Comparison of ENCODE assay signal across 8 cellular contexts in the genomic region with DNA sequence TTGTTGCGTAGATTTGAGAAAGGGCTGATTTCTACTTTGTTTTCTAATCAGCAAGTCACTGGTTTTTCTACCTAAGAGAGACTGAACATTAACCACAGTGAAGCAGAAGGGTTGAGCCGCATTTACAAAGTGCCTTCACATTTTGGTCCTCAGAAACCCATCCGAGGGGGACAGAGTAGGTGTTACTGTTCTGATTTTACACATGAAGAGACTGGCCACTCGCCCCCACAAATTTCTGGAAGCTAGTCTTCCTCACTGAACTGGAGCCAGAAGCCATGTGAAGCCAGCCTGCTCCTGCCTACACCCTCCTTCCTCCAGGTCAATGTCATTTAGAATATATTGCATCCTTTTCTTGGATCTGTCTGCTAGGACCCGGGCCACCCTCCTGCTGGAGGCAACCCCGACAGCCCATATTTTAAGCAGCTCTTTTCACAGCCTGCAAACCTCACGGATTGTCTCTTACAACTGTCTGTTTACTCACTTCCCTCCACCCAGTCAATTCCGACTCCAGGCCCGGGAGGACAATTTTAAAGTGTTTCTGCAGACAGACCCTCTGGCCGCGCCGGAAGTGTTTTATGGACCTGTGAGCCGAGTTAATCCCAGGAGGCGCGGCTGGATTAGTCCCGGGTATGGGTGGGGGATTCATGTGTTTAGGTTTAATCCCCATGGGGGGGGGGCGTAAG.
DNase-seq lines count a peak whose midpoint lies in the region; ATAC-seq and TF ChIP-seq lines count a peak whose summit lies in the region.

No MANE protein-coding gene starts in this region.

- H3K27ac ChIP-seq in liver (ENCODE audit: low read depth in 1 of 2, low read length in 2 of 2) (peak overlapping the region; percentile 94 to 97), upper lobe of left lung (peak overlapping the region; percentile 81 to 96 (median 90))

- H3K4me1 Mint-ChIP-seq in activated CD8-positive, alpha-beta memory T cell treated with anti-CD3 and anti-CD28 coated beads, Interleukin-2, amount 10 ng/mL, durations not matched to agents 7 days and 5 days: peaks cover 53% of the 10 kb centered on the region

- no peak for TF ChIP-seq POLR2A in upper lobe of left lung (IDR thresholded peaks at IDR 0.05)

- no peak for TF ChIP-seq RAD21 in liver (IDR thresholded peaks at IDR 0.05)

- H3K4me1 ChIP-seq in liver (ENCODE audit: control insufficient read depth in 4 of 4, insufficient read depth in 4 of 4, low read length in 3 of 4) (peaks cover 14 to 55% (median 21%) of the 10 kb centered on the region in 4 donors), upper lobe of left lung (peaks cover 18 to 88% (median 34%) of the 10 kb centered on the region in 4 donors)

- H3K27me3 ChIP-seq in liver (ENCODE audit: control insufficient read depth in 4 of 4, insufficient read depth in 4 of 4, low read length in 3 of 4): no peaks in the 10 kb centered on the region
- H3K27me3 ChIP-seq in upper lobe of left lung: peaks cover 0 to 43% (median 0%) of the 10 kb centered on the region in 4 donors

- H3K9me3 Mint-ChIP-seq in activated CD8-positive, alpha-beta memory T cell treated with anti-CD3 and anti-CD28 coated beads, Interleukin-2, amount 10 ng/mL, durations not matched to agents 7 days and 5 days (ENCODE audit: low read depth): no peaks in the 10 kb centered on the region

- H3K36me3 Mint-ChIP-seq in activated CD8-positive, alpha-beta memory T cell treated with anti-CD3 and anti-CD28 coated beads, Interleukin-2, amount 10 ng/mL, durations not matched to agents 7 days and 5 days: no peaks in the 10 kb centered on the region

- H3K4me3 Mint-ChIP-seq in activated CD8-positive, alpha-beta memory T cell treated with anti-CD3 and anti-CD28 coated beads, Interleukin-2, amount 10 ng/mL, durations not matched to agents 7 days and 5 days: peak overlapping the region; percentile 76

- no peak overlapping the region for H3K9ac ChIP-seq in liver (ENCODE audit: low read depth in 1 of 2, low read length in 2 of 2)

- 47% methylated on average over 17 of the region's 17 CpGs for WGBS in liver
- 13 to 26% methylated on average over 10 to 17 of the region's 17 CpGs for WGBS in upper lobe of left lung, 2 donors

- DNase-seq in activated naive CD4-positive, alpha-beta T cell treated with Interleukin-2 at 50 U/mL for 16 hours: peak; percentile 8
- no peak for DNase-seq in activated naive CD4-positive, alpha-beta T cell (lab: John Stamatoyannopoulos, UW)
- DNase-seq in activated CD8-positive, alpha-beta memory T cell treated with anti-CD3 and anti-CD28 coated beads, Interleukin-2, amount 10 ng/mL, durations not matched to agents 7 days and 5 days: peak; percentile 56
- DNase-seq in upper lobe of left lung: no peak
- no peak for DNase-seq in stimulated activated CD4-positive, alpha-beta T cell treated with anti-CD3 and anti-CD28 coated beads, Interleukin-2, amount 100 ng/mL, for 48 hours

- H3K27me3 Mint-ChIP-seq in activated CD8-positive, alpha-beta memory T cell treated with anti-CD3 and anti-CD28 coated beads, Interleukin-2, amount 10 ng/mL, durations not matched to agents 7 days and 5 days: no peaks in the 10 kb centered on the region

- H3K36me3 ChIP-seq in liver (ENCODE audit: control insufficient read depth in 4 of 4, insufficient read depth in 3 of 4, low read depth in 1 of 4, low read length in 3 of 4) (no peaks in the 10 kb centered on the region), upper lobe of left lung (no peaks in the 10 kb centered on the region)

- no peaks in the 10 kb centered on the region for H3K9me3 ChIP-seq in liver (ENCODE audit: control insufficient read depth in 4 of 4, low read length in 3 of 4)
- H3K9me3 ChIP-seq in upper lobe of left lung: no peaks in the 10 kb centered on the region

- no peak overlapping the region for H3K4me3 ChIP-seq in liver (ENCODE audit: low read depth in 1 of 3, low read length in 3 of 3)
- peak overlapping the region in 3 of 4 donors; percentile 39 to 51 (median 50) for H3K4me3 ChIP-seq in upper lobe of left lung

- peak overlapping the region; percentile 98 for H3K27ac Mint-ChIP-seq in activated CD8-positive, alpha-beta memory T cell treated with anti-CD3 and anti-CD28 coated beads, Interleukin-2, amount 10 ng/mL, durations not matched to agents 7 days and 5 days

- TF ChIP-seq EP300 in upper lobe of left lung (IDR thresholded peaks at IDR 0.05): no peak

- no peak for TF ChIP-seq CTCF in liver (IDR thresholded peaks at IDR 0.05; ENCODE audit: low read depth, low read length, missing input control)
- no peak for TF ChIP-seq CTCF in upper lobe of left lung (IDR thresholded peaks at IDR 0.05)

- no peak for ATAC-seq in activated CD8-positive, alpha-beta memory T cell treated with anti-CD3 and anti-CD28 coated beads, Interleukin-2, amount 10 ng/mL, durations not matched to agents 7 days and 5 days
- ATAC-seq in upper lobe of left lung (ENCODE audit: low FRiP score in 2 of 2) (no peak), HG03571 (IDR thresholded peaks at IDR 0.05; ENCODE audit: unreplicated experiment) (no peak), HG03045 (IDR thresholded peaks at IDR 0.05; ENCODE audit: unreplicated experiment) (no peak)

- CTCF ChIA-PET in activated CD8-positive, alpha-beta memory T cell treated with anti-CD3 and anti-CD28 coated beads, Interleukin-2, amount 10 ng/mL, durations not matched to agents 7 days and 5 days (lab: Charles Lee): interaction anchor here (1.3 to 1.9 kb wide), 2 partner anchors 18 to 73 kb away, joined by 4 to 7 read pairs; a partner anchor contains a TSS

TF ChIP-seq in liver, 16 proteins besides CTCF, POLR2A, EP300 and RAD21:
- TF ChIP-seq HNF4G (IDR thresholded peaks at IDR 0.05) (no peak), TAF1 (conservative IDR thresholded peaks at IDR 0.05) (no peak)

Comparison
In these comparisons a context has a peak if more than half of its experiments do, and no peak if none do; other contexts are left out.
1. DNase-seq: peak in activated naive CD4-positive, alpha-beta T cell treated with Interleukin-2 at 50 U/mL for 16 hours (single experiment) and activated CD8-positive, alpha-beta memory T cell treated with anti-CD3 and anti-CD28 coated beads, Interleukin-2, amount 10 ng/mL, durations not matched to agents 7 days and 5 days (single experiment); none in activated naive CD4-positive, alpha-beta T cell (0 of 4), upper lobe of left lung (0 of 2) and stimulated activated CD4-positive, alpha-beta T cell treated with anti-CD3 and anti-CD28 coated beads, Interleukin-2, amount 100 ng/mL, for 48 hours (0 of 2).
2. H3K4me3 ChIP-seq: peak in upper lobe of left lung (3 of 4); none in liver (0 of 3).